ENCODE assay signal across 1 cellular context in genomic region chr15:58357529-58358476, GRCh38.
TF ChIP-seq lines count a peak whose summit lies in the region.

No MANE protein-coding gene starts in this region.

TF ChIP-seq in K562, 482 proteins besides CTCF, POLR2A, EP300 and RAD21 (continued from another document and continues in another):
- TF ChIP-seq NR2C2 (CRISPR knock-in tag; IDR thresholded peaks at IDR 0.05) (no peak), NR2C2 (tag; IDR thresholded peaks at IDR 0.05) (0 out of 2 replicates have a peak, but pooled peaks have one; percentile 38), MTA3 (IDR thresholded peaks at IDR 0.05; ENCODE audit: borderline replicate concordance) (peak; percentile 47; the same call in 1 of the 2 replicates), ATF7 (IDR thresholded peaks at IDR 0.05) (peak; percentile 97), TAF7 (tag; IDR thresholded peaks at IDR 0.05) (0 out of 2 replicates have a peak, but pooled peaks have one; percentile 0), BACH1 (tag; IDR thresholded peaks at IDR 0.05) (peak; percentile 40; the same call in 1 of the 2 replicates), CREM (IDR thresholded peaks at IDR 0.05; ENCODE audit: low read depth) (peak; percentile 61), JUN (IDR thresholded peaks at IDR 0.05; ENCODE audit: borderline replicate concordance, low read depth, low read length) (peak; percentile 94), JUN (CRISPR knock-in tag; IDR thresholded peaks at IDR 0.05; ENCODE audit: borderline replicate concordance) (no peak), ELF1 (tag; IDR thresholded peaks at IDR 0.05) (peak; percentile 42; the same call in 1 of the 2 replicates), TFAP4 (CRISPR knock-in tag; IDR thresholded peaks at IDR 0.05; ENCODE audit: borderline replicate concordance) (peak; percentile 10; the same call in 1 of the 2 replicates), CBX2 (IDR thresholded peaks at IDR 0.05; ENCODE audit: insufficient read depth, low read length, poor library complexity, severe bottlenecking) (no peak), ATF1 (CRISPR knock-in tag; IDR thresholded peaks at IDR 0.05) (no peak), ATF1 (tag; IDR thresholded peaks at IDR 0.05) (peak; percentile 34; the same call in 1 of the 2 replicates), GTF2E2 (tag; IDR thresholded peaks at IDR 0.05) (0 out of 2 replicates have a peak, but pooled peaks have one; percentile 31), ZNF316 (IDR thresholded peaks at IDR 0.05) (0 out of 2 replicates have a peak, but pooled peaks have one; percentile 15), USF2 (CRISPR knock-in tag; IDR thresholded peaks at IDR 0.05) (no peak), MGA (IDR thresholded peaks at IDR 0.05) (no peak), DMBX1 (CRISPR knock-in tag; IDR thresholded peaks at IDR 0.05; ENCODE audit: borderline replicate concordance) (0 out of 2 replicates have a peak, but pooled peaks have one; percentile 16), SMARCA4 (IDR thresholded peaks at IDR 0.05) (peak; percentile 81), SMARCB1 (IDR thresholded peaks at IDR 0.05; ENCODE audit: insufficient read length, low read depth) (no peak), JUNB (CRISPR knock-in tag; conservative IDR thresholded peaks at IDR 0.05) (peak; percentile 88)
- TF ChIP-seq, protein P1, sequence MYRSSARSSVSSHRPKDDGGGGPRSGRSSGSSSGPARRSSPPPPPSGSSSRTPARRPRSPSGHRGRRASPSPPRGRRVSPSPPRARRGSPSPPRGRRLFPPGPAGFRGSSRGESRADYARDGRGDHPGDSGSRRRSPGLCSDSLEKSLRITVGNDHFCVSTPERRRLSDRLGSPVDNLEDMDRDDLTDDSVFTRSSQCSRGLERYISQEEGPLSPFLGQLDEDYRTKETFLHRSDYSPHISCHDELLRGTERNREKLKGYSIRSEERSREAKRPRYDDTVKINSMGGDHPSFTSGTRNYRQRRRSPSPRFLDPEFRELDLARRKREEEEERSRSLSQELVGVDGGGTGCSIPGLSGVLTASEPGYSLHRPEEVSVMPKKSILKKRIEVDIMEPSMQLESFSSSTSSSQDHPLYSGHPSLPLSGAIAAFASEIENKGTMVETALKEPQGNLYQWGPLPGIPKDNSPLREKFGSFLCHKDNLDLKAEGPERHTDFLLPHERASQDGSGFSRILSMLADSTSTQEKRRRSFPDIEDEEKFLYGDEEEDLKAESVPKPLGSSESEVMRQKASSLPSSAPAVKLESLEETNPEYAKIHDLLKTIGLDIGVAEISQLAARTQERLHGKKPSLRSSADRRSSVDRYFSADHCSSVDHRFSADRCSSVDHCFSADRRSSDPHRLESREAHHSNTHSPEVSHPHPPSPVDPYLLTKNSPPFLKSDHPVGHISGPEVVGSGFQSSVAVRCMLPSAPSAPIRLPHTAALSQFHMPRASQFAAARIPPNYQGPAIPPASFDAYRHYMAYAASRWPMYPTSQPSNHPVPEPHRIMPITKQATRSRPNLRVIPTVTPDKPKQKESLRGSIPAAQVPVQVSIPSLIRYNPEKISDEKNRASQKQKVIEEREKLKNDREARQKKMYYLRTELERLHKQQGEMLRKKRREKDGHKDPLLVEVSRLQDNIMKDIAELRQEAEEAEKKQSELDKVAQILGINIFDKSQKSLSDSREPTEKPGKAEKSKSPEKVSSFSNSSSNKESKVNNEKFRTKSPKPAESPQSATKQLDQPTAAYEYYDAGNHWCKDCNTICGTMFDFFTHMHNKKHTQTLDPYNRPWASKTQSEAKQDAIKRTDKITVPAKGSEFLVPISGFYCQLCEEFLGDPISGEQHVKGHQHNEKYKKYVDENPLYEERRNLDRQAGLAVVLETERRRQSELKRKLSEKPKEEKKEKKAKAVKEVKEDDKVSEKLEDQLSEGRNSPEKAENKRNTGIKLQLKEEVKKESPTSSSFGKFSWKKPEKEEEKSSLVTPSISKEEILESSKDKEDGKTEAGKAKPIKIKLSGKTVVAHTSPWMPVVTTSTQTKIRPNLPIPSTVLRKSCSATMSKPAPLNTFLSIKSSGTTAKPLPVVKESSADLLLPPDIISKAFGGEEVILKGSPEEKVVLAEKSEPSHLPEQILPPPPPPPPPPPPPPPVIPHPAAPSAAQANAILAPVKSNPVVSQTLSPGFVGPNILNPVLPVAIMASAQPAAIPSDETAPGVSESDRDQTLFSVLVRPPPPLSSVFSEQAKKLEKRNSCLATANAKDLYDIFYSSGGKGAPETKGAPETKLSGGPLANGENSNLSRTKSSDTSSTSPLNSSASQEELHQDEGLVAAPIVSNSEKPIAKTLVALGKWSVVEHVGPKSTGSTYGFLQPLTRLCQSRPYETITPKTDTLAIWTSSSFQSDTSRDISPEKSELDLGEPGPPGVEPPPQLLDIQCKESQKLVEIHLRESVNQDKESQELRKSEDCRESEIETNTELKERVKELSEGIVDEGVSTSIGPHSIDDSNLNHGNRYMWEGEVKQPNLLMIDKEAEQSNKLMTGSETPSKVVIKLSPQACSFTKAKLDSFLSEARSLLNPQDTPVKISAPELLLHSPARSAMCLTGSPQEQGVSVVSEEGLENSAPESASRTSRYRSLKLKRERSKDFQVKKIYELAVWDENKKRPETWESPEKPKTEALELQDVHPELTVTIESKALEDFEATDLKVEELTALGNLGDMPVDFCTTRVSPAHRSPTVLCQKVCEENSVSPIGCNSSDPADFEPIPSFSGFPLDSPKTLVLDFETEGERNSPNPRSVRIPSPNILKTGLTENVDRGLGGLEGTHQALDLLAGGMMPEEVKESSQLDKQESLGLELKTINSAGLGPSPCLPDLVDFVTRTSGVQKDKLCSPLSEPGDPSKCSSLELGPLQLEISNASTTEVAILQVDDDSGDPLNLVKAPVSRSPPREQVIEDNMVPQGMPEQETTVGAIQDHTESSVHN (IDR thresholded peaks at IDR 0.05; ENCODE audit: borderline replicate concordance in 1 of 2, low read depth in 1 of 2), result 0 out of 4 replicates have a peak, but pooled peaks of 1 of the 2 experiments have one; percentile 36
- TF ChIP-seq, protein P2, sequence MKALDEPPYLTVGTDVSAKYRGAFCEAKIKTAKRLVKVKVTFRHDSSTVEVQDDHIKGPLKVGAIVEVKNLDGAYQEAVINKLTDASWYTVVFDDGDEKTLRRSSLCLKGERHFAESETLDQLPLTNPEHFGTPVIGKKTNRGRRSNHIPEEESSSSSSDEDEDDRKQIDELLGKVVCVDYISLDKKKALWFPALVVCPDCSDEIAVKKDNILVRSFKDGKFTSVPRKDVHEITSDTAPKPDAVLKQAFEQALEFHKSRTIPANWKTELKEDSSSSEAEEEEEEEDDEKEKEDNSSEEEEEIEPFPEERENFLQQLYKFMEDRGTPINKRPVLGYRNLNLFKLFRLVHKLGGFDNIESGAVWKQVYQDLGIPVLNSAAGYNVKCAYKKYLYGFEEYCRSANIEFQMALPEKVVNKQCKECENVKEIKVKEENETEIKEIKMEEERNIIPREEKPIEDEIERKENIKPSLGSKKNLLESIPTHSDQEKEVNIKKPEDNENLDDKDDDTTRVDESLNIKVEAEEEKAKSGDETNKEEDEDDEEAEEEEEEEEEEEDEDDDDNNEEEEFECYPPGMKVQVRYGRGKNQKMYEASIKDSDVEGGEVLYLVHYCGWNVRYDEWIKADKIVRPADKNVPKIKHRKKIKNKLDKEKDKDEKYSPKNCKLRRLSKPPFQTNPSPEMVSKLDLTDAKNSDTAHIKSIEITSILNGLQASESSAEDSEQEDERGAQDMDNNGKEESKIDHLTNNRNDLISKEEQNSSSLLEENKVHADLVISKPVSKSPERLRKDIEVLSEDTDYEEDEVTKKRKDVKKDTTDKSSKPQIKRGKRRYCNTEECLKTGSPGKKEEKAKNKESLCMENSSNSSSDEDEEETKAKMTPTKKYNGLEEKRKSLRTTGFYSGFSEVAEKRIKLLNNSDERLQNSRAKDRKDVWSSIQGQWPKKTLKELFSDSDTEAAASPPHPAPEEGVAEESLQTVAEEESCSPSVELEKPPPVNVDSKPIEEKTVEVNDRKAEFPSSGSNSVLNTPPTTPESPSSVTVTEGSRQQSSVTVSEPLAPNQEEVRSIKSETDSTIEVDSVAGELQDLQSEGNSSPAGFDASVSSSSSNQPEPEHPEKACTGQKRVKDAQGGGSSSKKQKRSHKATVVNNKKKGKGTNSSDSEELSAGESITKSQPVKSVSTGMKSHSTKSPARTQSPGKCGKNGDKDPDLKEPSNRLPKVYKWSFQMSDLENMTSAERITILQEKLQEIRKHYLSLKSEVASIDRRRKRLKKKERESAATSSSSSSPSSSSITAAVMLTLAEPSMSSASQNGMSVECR (CRISPR knock-in tag; IDR thresholded peaks at IDR 0.05), result 0 out of 2 replicates have a peak, but pooled peaks have one; percentile 20
- TF ChIP-seq, protein P3, sequence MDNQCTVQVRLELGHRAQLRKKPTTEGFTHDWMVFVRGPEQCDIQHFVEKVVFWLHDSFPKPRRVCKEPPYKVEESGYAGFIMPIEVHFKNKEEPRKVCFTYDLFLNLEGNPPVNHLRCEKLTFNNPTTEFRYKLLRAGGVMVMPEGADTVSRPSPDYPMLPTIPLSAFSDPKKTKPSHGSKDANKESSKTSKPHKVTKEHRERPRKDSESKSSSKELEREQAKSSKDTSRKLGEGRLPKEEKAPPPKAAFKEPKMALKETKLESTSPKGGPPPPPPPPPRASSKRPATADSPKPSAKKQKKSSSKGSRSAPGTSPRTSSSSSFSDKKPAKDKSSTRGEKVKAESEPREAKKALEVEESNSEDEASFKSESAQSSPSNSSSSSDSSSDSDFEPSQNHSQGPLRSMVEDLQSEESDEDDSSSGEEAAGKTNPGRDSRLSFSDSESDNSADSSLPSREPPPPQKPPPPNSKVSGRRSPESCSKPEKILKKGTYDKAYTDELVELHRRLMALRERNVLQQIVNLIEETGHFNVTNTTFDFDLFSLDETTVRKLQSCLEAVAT (IDR thresholded peaks at IDR 0.05), result no peak
